ENCODE assay signal across 1 cellular context in genomic region chr16:79417465-79418093, GRCh38.
TF ChIP-seq lines count a peak whose summit lies in the region.

No MANE protein-coding gene starts in this region.

TF ChIP-seq in HepG2, 621 proteins besides CTCF, POLR2A, EP300 and RAD21 (continued from another document):
- TF ChIP-seq, protein P1, sequence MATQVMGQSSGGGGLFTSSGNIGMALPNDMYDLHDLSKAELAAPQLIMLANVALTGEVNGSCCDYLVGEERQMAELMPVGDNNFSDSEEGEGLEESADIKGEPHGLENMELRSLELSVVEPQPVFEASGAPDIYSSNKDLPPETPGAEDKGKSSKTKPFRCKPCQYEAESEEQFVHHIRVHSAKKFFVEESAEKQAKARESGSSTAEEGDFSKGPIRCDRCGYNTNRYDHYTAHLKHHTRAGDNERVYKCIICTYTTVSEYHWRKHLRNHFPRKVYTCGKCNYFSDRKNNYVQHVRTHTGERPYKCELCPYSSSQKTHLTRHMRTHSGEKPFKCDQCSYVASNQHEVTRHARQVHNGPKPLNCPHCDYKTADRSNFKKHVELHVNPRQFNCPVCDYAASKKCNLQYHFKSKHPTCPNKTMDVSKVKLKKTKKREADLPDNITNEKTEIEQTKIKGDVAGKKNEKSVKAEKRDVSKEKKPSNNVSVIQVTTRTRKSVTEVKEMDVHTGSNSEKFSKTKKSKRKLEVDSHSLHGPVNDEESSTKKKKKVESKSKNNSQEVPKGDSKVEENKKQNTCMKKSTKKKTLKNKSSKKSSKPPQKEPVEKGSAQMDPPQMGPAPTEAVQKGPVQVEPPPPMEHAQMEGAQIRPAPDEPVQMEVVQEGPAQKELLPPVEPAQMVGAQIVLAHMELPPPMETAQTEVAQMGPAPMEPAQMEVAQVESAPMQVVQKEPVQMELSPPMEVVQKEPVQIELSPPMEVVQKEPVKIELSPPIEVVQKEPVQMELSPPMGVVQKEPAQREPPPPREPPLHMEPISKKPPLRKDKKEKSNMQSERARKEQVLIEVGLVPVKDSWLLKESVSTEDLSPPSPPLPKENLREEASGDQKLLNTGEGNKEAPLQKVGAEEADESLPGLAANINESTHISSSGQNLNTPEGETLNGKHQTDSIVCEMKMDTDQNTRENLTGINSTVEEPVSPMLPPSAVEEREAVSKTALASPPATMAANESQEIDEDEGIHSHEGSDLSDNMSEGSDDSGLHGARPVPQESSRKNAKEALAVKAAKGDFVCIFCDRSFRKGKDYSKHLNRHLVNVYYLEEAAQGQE (IDR thresholded peaks at IDR 0.05; ENCODE audit: borderline replicate concordance in 1 of 2, low read depth in 1 of 2, low read length in 2 of 2): no peak
- TF ChIP-seq RFX1 (IDR thresholded peaks at IDR 0.05) (no peak), IRF1 (CRISPR knock-in tag; IDR thresholded peaks at IDR 0.05; ENCODE audit: low read depth) (no peak), PBX3 (CRISPR knock-in tag; IDR thresholded peaks at IDR 0.05; ENCODE audit: borderline replicate concordance) (no peak), IRF2 (CRISPR knock-in tag; IDR thresholded peaks at IDR 0.05) (no peak), HNF1A (IDR thresholded peaks at IDR 0.05; ENCODE audit: low read depth) (no peak), HNF1A (CRISPR knock-in tag; IDR thresholded peaks at IDR 0.05; ENCODE audit: borderline replicate concordance) (no peak), ZNF775 (CRISPR knock-in tag; IDR thresholded peaks at IDR 0.05; ENCODE audit: borderline replicate concordance) (no peak)
- TF ChIP-seq, protein P2, sequence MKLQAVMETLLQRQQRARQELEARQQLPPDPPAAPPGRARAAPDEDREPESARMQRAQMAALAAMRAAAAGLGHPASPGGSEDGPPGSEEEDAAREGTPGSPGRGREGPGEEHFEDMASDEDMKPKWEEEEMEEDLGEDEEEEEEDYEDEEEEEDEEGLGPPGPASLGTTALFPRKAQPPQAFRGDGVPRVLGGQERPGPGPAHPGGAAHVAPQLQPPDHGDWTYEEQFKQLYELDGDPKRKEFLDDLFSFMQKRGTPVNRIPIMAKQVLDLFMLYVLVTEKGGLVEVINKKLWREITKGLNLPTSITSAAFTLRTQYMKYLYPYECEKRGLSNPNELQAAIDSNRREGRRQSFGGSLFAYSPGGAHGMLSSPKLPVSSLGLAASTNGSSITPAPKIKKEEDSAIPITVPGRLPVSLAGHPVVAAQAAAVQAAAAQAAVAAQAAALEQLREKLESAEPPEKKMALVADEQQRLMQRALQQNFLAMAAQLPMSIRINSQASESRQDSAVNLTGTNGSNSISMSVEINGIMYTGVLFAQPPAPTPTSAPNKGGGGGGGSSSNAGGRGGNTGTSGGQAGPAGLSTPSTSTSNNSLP (IDR thresholded peaks at IDR 0.05; ENCODE audit: low read depth, low read length): no peak
